1 cellular context compared by ENCODE assay signal in the genomic region with DNA sequence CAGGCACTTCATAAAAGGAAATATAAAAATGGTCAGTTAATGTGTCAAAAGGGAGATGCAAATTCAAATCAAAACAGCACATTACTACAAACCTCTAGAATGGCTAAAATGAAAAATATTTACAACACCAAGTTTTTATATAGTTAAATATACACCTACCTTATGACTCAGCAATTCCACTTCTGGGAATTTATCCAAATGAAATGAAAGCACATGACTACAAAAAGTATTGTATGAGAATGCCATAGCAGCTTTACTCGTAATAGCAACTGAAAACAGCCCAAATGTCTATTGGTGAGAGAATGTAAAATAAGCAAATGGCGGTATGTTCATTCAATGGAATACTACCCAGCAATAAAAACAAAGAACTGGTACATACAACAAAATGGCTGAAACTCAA.
TF ChIP-seq lines count a peak whose summit lies in the region.

No MANE protein-coding gene starts in this region.

TF ChIP-seq in A549, 52 proteins besides CTCF, POLR2A, EP300 and RAD21 (continued from another document):
- TF ChIP-seq REST (IDR thresholded peaks at IDR 0.05): no peak
